Comparison of ENCODE assay signal across 8 cellular contexts in genomic region chr6:24743265-24743943, GRCh38. TPM values are rescaled to one million over a fixed set of nuclear protein-coding genes. Genes with fewer than 3 reads are reported as not detected.
DNase-seq lines count a peak whose midpoint lies in the region; ATAC-seq and TF ChIP-seq lines count a peak whose summit lies in the region.

No MANE protein-coding gene starts in this region.

- no peaks in the 10 kb centered on the region for H3K4me1 ChIP-seq in left ventricle myocardium inferior

- POLR2A ChIA-PET in activated CD8-positive, alpha-beta T cell treated with anti-CD3 and anti-CD28 coated beads, Interleukin-2, amount 10 ng/mL, durations not matched to agents 7 days and 5 days (lab: Charles Lee) = interaction anchor here (1.1 to 1.3 kb wide), 2 partner anchors 22 to 32 kb away, joined by 4 read pairs; no protein-coding TSS in a partner anchor

- no peaks in the 10 kb centered on the region for H3K9me3 ChIP-seq in left ventricle myocardium inferior (replicated peaks)

- no peaks in the 10 kb centered on the region for H3K36me3 Mint-ChIP-seq in activated CD8-positive, alpha-beta T cell treated with anti-CD3 and anti-CD28 coated beads, Interleukin-2, amount 10 ng/mL, durations not matched to agents 7 days and 5 days (ENCODE audit: low read depth)

- no peak overlapping the region for H3K4me3 ChIP-seq in GM06990 (replicated peaks; ENCODE audit: low read depth, low read length)
- no peak overlapping the region for H3K4me3 ChIP-seq in left ventricle myocardium inferior

- H3K27ac Mint-ChIP-seq in activated CD8-positive, alpha-beta T cell treated with anti-CD3 and anti-CD28 coated beads, Interleukin-2, amount 10 ng/mL, durations not matched to agents 7 days and 5 days = no peak overlapping the region

- CTCF ChIA-PET in activated CD8-positive, alpha-beta T cell treated with anti-CD3 and anti-CD28 coated beads, Interleukin-2, amount 10 ng/mL, durations not matched to agents 7 days and 5 days (lab: Charles Lee) = interaction anchor here (0.7 to 1.2 kb wide), 5 partner anchors 11 to 313 kb away, joined by 3 to 5 read pairs (median 3); no protein-coding TSS in a partner anchor

- peak overlapping the region; percentile 15 for H3K27ac ChIP-seq in left ventricle myocardium inferior (replicated peaks)

- peaks cover 3% of the 10 kb centered on the region for H3K9me3 Mint-ChIP-seq in activated CD8-positive, alpha-beta T cell treated with anti-CD3 and anti-CD28 coated beads, Interleukin-2, amount 10 ng/mL, durations not matched to agents 7 days and 5 days (ENCODE audit: insufficient read depth)

- DNase-seq in GM06990 (ENCODE audit: extremely low read depth, insufficient read length) (peak; percentile 70), HPDE6-E6E7 (ENCODE audit: extremely low spot score) (peak; percentile 96), left ventricle myocardium inferior (no peak), NCI-H526 (lab: John Stamatoyannopoulos, UW) (no peak), DMS79 (lab: John Stamatoyannopoulos, UW) (no peak)
- no peak for DNase-seq in activated CD8-positive, alpha-beta T cell treated with anti-CD3 and anti-CD28 coated beads, Interleukin-2, amount 10 ng/mL, durations not matched to agents 7 days and 5 days
- peak; percentile 48 for DNase-seq in stimulated activated CD4-positive, alpha-beta T cell treated with anti-CD3 and anti-CD28 coated beads, Interleukin-4, amount 100 ng/mL, for 24 hours

- H3K36me3 ChIP-seq in GM06990 (ENCODE audit: control insufficient read depth, insufficient read depth, low read length) (no peaks in the 10 kb centered on the region), left ventricle myocardium inferior (no peaks in the 10 kb centered on the region)

- intact Hi-C loops in left ventricle myocardium inferior (cut with micrococcal nuclease) = no loop called here

- H3K27me3 Mint-ChIP-seq in activated CD8-positive, alpha-beta T cell treated with anti-CD3 and anti-CD28 coated beads, Interleukin-2, amount 10 ng/mL, durations not matched to agents 7 days and 5 days (ENCODE audit: low read depth) = peaks cover 3% of the 10 kb centered on the region

- peaks cover 14% of the 10 kb centered on the region for H3K4me1 Mint-ChIP-seq in activated CD8-positive, alpha-beta T cell treated with anti-CD3 and anti-CD28 coated beads, Interleukin-2, amount 10 ng/mL, durations not matched to agents 7 days and 5 days (ENCODE audit: low read depth)

- peak; percentile 73 for ATAC-seq in GM21526 (IDR thresholded peaks at IDR 0.05; ENCODE audit: low FRiP score, unreplicated experiment)
- peak; percentile 49 for ATAC-seq in activated CD8-positive, alpha-beta T cell treated with anti-CD3 and anti-CD28 coated beads, Interleukin-2, amount 10 ng/mL, durations not matched to agents 7 days and 5 days

- no peak for TF ChIP-seq CTCF in GM06990 (IDR thresholded peaks at IDR 0.05; ENCODE audit: insufficient read depth, low read length, poor library complexity, severe bottlenecking)
- TF ChIP-seq CTCF in left ventricle myocardium inferior (IDR thresholded peaks at IDR 0.05; ENCODE audit: borderline replicate concordance) = no peak

- H3K4me3 Mint-ChIP-seq in activated CD8-positive, alpha-beta T cell treated with anti-CD3 and anti-CD28 coated beads, Interleukin-2, amount 10 ng/mL, durations not matched to agents 7 days and 5 days = no peak overlapping the region

- no peaks in the 10 kb centered on the region for H3K27me3 ChIP-seq in GM06990 (replicated peaks; ENCODE audit: control insufficient read depth, insufficient read depth, low read length)
- H3K27me3 ChIP-seq in left ventricle myocardium inferior (ENCODE audit: low read depth) = peaks cover 10% of the 10 kb centered on the region

RNA-seq across cellular contexts. Expression of gene C6orf62, which starts 24.4 kb away (rescaled TPM):
- 100 to 1,000 TPM; 121 to 128 TPM for total RNA-seq in activated CD8-positive, alpha-beta T cell treated with anti-CD3 and anti-CD28 coated beads, Interleukin-2, amount 10 ng/mL, durations not matched to agents 7 days and 5 days
- total RNA-seq in left ventricle myocardium inferior = 40.4 TPM

RNA-seq across cellular contexts. Expression of gene GMNN, which starts 31.3 kb away (rescaled TPM):
- total RNA-seq in activated CD8-positive, alpha-beta T cell treated with anti-CD3 and anti-CD28 coated beads, Interleukin-2, amount 10 ng/mL, durations not matched to agents 7 days and 5 days = 10 to 100 TPM; 87.0 to 88.4 TPM
- 8.1 TPM for total RNA-seq in left ventricle myocardium inferior

RNA-seq across cellular contexts. Expression of gene ARMH2, which starts 55.3 kb away (rescaled TPM):
- total RNA-seq in activated CD8-positive, alpha-beta T cell treated with anti-CD3 and anti-CD28 coated beads, Interleukin-2, amount 10 ng/mL, durations not matched to agents 7 days and 5 days = 1 to 10 TPM in 1 of 2 experiments, under 1 TPM in 1; 0.97 to 1.7 TPM
- total RNA-seq in left ventricle myocardium inferior = not detected

Comparison
In these comparisons a context has a peak if more than half of its experiments do, and no peak if none do; other contexts are left out.
1. DNase-seq: peak in GM06990 (single experiment), HPDE6-E6E7 (single experiment) and stimulated activated CD4-positive, alpha-beta T cell treated with anti-CD3 and anti-CD28 coated beads, Interleukin-4, amount 100 ng/mL, for 24 hours (single experiment); none in activated CD8-positive, alpha-beta T cell treated with anti-CD3 and anti-CD28 coated beads, Interleukin-2, amount 10 ng/mL, durations not matched to agents 7 days and 5 days (single experiment), left ventricle myocardium inferior (single experiment), NCI-H526 (0 of 2) and DMS79 (single experiment).